In the genomic region with DNA sequence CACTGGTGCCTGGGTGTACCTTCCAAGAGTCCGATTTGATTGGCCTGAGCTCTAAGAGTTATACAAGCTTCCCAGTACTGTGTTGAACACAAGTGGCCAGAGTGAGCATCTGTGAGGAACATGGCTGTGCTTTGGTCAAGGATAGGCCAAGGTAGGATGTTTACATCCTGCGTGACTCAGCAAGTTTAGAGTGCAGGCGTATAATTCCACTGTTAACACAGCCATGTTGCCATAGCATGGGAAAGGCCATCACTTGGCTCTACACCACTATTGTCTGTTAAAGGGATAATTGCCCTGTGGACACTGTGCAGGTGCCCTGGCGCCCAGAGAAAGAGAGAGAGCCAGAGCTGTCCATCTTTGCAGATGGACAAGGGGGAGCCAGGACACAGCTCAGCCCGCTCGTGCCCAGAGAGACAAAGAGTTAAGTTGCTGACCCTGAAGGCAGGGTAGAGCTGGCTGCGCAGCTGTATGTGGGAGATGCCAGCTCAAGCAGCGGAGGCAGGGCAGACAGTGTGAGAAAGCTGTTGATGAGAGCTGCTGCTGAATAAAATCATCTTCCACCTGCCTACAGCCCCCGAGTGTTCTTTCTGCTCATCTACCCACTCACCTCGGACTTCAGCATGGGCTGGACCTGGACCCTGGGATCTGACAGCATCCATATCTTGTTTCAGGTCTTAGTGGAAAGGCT, we compare ENCODE assay signal across 24 cellular contexts. TPM values are rescaled to one million over a fixed set of nuclear protein-coding genes. Genes with fewer than 3 reads are reported as not detected.
"Had no signal": no experiment of that assay in that cellular context is flagged by ENCODE, and none has a peak within 500 bp of the region (broad histone marks: within the 10 kb centered on the region; RNA-seq: fewer than 3 reads in every experiment).

No MANE protein-coding gene starts in this region.

- H3K27me3 ChIP-seq: brain microvascular endothelial cell, cardiac muscle cell had no signal

- H3K27ac Mint-ChIP-seq: activated CD4-positive, alpha-beta memory T cell treated with anti-CD3 and anti-CD28 coated beads for 36 hours; activated CD4-positive, alpha-beta T cell treated with anti-CD3 and anti-CD28 coated beads, Interleukin-2, amount 10 ng/mL, durations not matched to agents 7 days and 5 days; activated naive CD4-positive, alpha-beta T cell treated with anti-CD3 and anti-CD28 coated beads for 36 hours; activated naive CD8-positive, alpha-beta T cell; activated T-helper 17 cell treated with anti-CD3 and anti-CD28 coated beads, Interleukin-2, amount 50 U/mL, for 72 hours; T-cell had no signal

- H2AFZ ChIP-seq: PC-9 had no signal

- H3K36me3 ChIP-seq: brain microvascular endothelial cell, cardiac muscle cell had no signal

- H3K27ac ChIP-seq: brain microvascular endothelial cell, cardiac muscle cell, PC-9, SK-N-MC had no signal

- H3K36me3 Mint-ChIP-seq: activated CD4-positive, alpha-beta memory T cell treated with anti-CD3 and anti-CD28 coated beads for 36 hours; T-cell had no signal

- DNase-seq: activated CD4-positive, alpha-beta memory T cell treated with anti-CD3 and anti-CD28 coated beads for 36 hours; activated CD4-positive, alpha-beta T cell treated with anti-CD3 and anti-CD28 coated beads, Interleukin-2, amount 10 ng/mL, durations not matched to agents 7 days and 5 days; activated CD4-positive, CD25-positive, alpha-beta regulatory T cell; activated CD8-positive, alpha-beta memory T cell treated with anti-CD3 and anti-CD28 coated beads for 24 hours; activated gamma-delta T cell; activated naive CD4-positive, alpha-beta T cell treated with anti-CD3 and anti-CD28 coated beads for 36 hours; activated T-cell treated with anti-CD3 and anti-CD28 coated beads, Interleukin-2, amount 50 U/mL, for 48 hours; brain microvascular endothelial cell; Kasumi-1; KBM-7; NCI-H1105 treated with DMSO at 0.1 percent for 48 hours; NCI-H1436 treated with DMSO at 0.1 percent for 48 hours; NCI-H1930; NCI-H2171 treated with DMSO at 0.1 percent for 48 hours; NCI-H226; NCI-H526; PC-9; T-cell; T-helper 2 cell; T1000 had no signal

- H3K4me2 ChIP-seq: PC-9 had no signal

- H3K4me3 ChIP-seq: cardiac muscle cell, PC-9, SK-N-MC had no signal

- ATAC-seq: activated T-helper 17 cell treated with anti-CD3 and anti-CD28 coated beads, Interleukin-2, amount 50 U/mL, for 72 hours; T-cell had no signal

- H3K27me3 Mint-ChIP-seq: activated CD4-positive, alpha-beta memory T cell treated with anti-CD3 and anti-CD28 coated beads for 36 hours; activated naive CD8-positive, alpha-beta T cell had no signal

- H3K4me3 Mint-ChIP-seq: activated CD4-positive, alpha-beta memory T cell treated with anti-CD3 and anti-CD28 coated beads for 36 hours; activated CD4-positive, alpha-beta T cell treated with anti-CD3 and anti-CD28 coated beads, Interleukin-2, amount 10 ng/mL, durations not matched to agents 7 days and 5 days; activated naive CD4-positive, alpha-beta T cell treated with anti-CD3 and anti-CD28 coated beads for 36 hours; activated naive CD8-positive, alpha-beta T cell; activated T-helper 17 cell treated with anti-CD3 and anti-CD28 coated beads, Interleukin-2, amount 50 U/mL, for 72 hours; T-cell had no signal

- H3K4me1 Mint-ChIP-seq: activated CD4-positive, alpha-beta T cell treated with anti-CD3 and anti-CD28 coated beads, Interleukin-2, amount 10 ng/mL, durations not matched to agents 7 days and 5 days; activated T-helper 17 cell treated with anti-CD3 and anti-CD28 coated beads, Interleukin-2, amount 50 U/mL, for 72 hours had no signal

RNA-seq across cellular contexts. Expression of a gene that starts 11.7 kb away (rescaled TPM):
- total RNA-seq: activated CD4-positive, alpha-beta memory T cell treated with anti-CD3 and anti-CD28 coated beads for 36 hours; activated CD4-positive, alpha-beta T cell treated with anti-CD3 and anti-CD28 coated beads, Interleukin-2, amount 10 ng/mL, durations not matched to agents 7 days and 5 days; activated naive CD4-positive, alpha-beta T cell treated with anti-CD3 and anti-CD28 coated beads for 36 hours; activated T-helper 17 cell treated with anti-CD3 and anti-CD28 coated beads, Interleukin-2, amount 50 U/mL, for 72 hours; cardiac muscle cell; PC-9; T-cell had no signal
